9 cellular contexts compared by ENCODE assay signal in the genomic region with DNA sequence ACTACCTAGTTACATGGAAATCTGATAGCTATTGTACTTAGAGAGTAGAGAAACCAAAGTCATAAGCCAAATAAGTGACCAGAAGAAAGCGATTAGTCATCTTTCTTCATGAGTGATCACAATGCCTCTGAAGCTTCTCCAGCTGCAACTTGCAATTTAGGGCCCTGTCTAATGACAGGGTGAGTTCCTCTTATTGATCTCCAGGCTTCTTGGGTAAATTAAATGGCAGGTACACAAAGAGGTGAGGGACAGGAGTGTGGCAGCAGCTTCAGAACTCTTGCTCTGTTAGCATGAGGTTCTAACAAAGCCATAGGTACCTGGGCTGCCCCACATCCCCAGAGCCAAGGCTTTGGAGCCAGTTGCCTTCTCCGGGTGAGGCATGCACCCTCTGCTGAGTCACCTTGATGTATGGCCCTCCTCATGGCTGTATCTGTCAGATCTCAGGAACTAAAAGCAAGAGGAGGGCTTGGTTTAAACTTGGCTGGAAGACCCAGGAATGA.
DNase-seq lines count a peak whose midpoint lies in the region; ATAC-seq lines count a peak whose summit lies in the region.
"Had no signal": no experiment of that assay in that cellular context is flagged by ENCODE, and none has a peak within 500 bp of the region (broad histone marks: within the 10 kb centered on the region; RNA-seq: fewer than 3 reads in every experiment).

No MANE protein-coding gene starts in this region.

- no peak overlapping the region for H3K4me3 Mint-ChIP-seq in T-helper 2 cell treated with Interferon-gamma antibody and Interleukin-4, amounts not matched to agents 5 μg/mL and 100 μg/mL, for 36 hours

- H3K9me3 Mint-ChIP-seq in T-helper 2 cell treated with Interferon-gamma antibody and Interleukin-4, amounts not matched to agents 5 μg/mL and 100 μg/mL, for 36 hours = peaks cover 2% of the 10 kb centered on the region

- no peaks in the 10 kb centered on the region for H3K36me3 Mint-ChIP-seq in T-helper 2 cell treated with Interferon-gamma antibody and Interleukin-4, amounts not matched to agents 5 μg/mL and 100 μg/mL, for 36 hours (ENCODE audit: low read depth)

- DNase-seq in T-helper 2 cell treated with Interferon-gamma antibody and Interleukin-4, amounts not matched to agents 5 μg/mL and 100 μg/mL, for 36 hours (ENCODE audit: low spot score) = no peak
- DNase-seq in T-helper 2 cell = no peak
- DNase-seq in NOMO-1 (lab: John Stamatoyannopoulos, UW; ENCODE audit: unreplicated experiment in 2 of 2) = peak; percentile 49 to 52
- peak; percentile 86 for DNase-seq in renal cortical epithelial cell (ENCODE audit: low read depth)
- DNase-seq in activated CD4-positive, alpha-beta T cell treated with anti-CD3 and anti-CD28 coated beads for 4 hours = no peak
- DNase-seq in NCI-H146 treated with DMSO at 0.1 percent for 48 hours (lab: John Stamatoyannopoulos, UW; ENCODE audit: unreplicated experiment) = no peak
- DNase-seq in DMS153 treated with DMSO at 0.1 percent for 48 hours (lab: John Stamatoyannopoulos, UW; ENCODE audit: unreplicated experiment) = no peak
- DNase-seq: NCI-H1417 treated with DMSO at 0.1 percent for 48 hours had no signal

- no peaks in the 10 kb centered on the region for H3K27me3 Mint-ChIP-seq in T-helper 2 cell treated with Interferon-gamma antibody and Interleukin-4, amounts not matched to agents 5 μg/mL and 100 μg/mL, for 36 hours (ENCODE audit: low read depth)

- ATAC-seq in HG02885 (IDR thresholded peaks at IDR 0.05; ENCODE audit: poor library complexity, unreplicated experiment) = peak; percentile 51

- peaks cover 72% of the 10 kb centered on the region for H3K4me1 Mint-ChIP-seq in T-helper 2 cell treated with Interferon-gamma antibody and Interleukin-4, amounts not matched to agents 5 μg/mL and 100 μg/mL, for 36 hours (ENCODE audit: low read depth)

- H3K27ac Mint-ChIP-seq in T-helper 2 cell treated with Interferon-gamma antibody and Interleukin-4, amounts not matched to agents 5 μg/mL and 100 μg/mL, for 36 hours = peak overlapping the region; percentile 10

Comparison
In these comparisons a context has a peak if more than half of its experiments do, and no peak if none do; other contexts are left out.
1. DNase-seq: peak in NOMO-1 (2 of 2) and renal cortical epithelial cell (single experiment); none in T-helper 2 cell treated with Interferon-gamma antibody and Interleukin-4, amounts not matched to agents 5 μg/mL and 100 μg/mL, for 36 hours (single experiment), T-helper 2 cell (0 of 5), activated CD4-positive, alpha-beta T cell treated with anti-CD3 and anti-CD28 coated beads for 4 hours (0 of 2), NCI-H146 treated with DMSO at 0.1 percent for 48 hours (single experiment) and DMS153 treated with DMSO at 0.1 percent for 48 hours (single experiment).